19 cellular contexts compared by ENCODE assay signal in the genomic region with DNA sequence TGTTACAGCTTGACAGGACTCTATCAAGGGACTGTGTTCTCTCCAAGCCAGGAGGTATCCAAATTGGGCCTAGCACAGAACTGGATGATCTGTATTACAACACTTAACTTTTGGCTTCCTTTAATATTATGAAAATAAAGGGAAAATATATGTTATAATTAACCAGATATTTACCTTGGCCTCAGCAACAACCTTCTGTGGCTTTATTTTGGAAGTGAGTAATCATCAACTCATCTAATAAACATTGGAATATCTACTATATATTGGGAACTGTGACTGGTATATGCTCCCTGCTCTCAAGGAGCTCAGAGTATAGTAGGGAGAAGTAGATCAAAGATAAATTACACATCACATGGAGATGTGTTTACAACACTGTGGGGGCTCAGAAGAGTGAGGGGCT.
"Had no signal": no experiment of that assay in that cellular context is flagged by ENCODE, and none has a peak within 500 bp of the region (broad histone marks: within the 10 kb centered on the region; RNA-seq: fewer than 3 reads in every experiment).

No MANE protein-coding gene starts in this region.

- DNase-seq: activated CD4-positive, alpha-beta T cell treated with anti-CD3 and anti-CD28 coated beads, Interleukin-2, amount 50 U/mL, for 4 hours; activated CD8-positive, alpha-beta memory T cell treated with anti-CD3 and anti-CD28 coated beads for 24 hours; activated CD8-positive, alpha-beta memory T cell treated with anti-CD3 and anti-CD28 coated beads, Interleukin-2, amount 50 U/mL, for 4 hours; activated naive CD4-positive, alpha-beta T cell treated with Interleukin-2 at 50 U/mL for 16 hours; activated naive CD8-positive, alpha-beta T cell treated with anti-CD3 and anti-CD28 coated beads for 36 hours; activated T-cell treated with anti-CD3 and anti-CD28 coated beads, Interleukin-2, amount 50 U/mL, for 24 hours; effector CD4-positive, alpha-beta T cell; lower lobe of right lung; naive B cell; stimulated activated CD4-positive, alpha-beta T cell treated with anti-CD3 and anti-CD28 coated beads, Interleukin-12 subunit alpha, Interleukin-12 subunit beta, amount 100 ng/mL, for 4 hours; stimulated activated CD4-positive, alpha-beta T cell treated with anti-CD3 and anti-CD28 coated beads, Interleukin-4, amount 100 ng/mL, for 4 hours; stimulated activated naive CD8-positive, alpha-beta T cell treated with anti-CD3 and anti-CD28 coated beads, Interleukin-15, Interleukin-2, amounts not matched to agents 100 U/mL and 50 U/mL, for 24 hours; substantia nigra; T-helper 9 cell; thyroid gland; upper lobe of right lung had no signal

- H3K36me3 Mint-ChIP-seq: activated naive CD8-positive, alpha-beta T cell treated with anti-CD3 and anti-CD28 coated beads for 36 hours; naive B cell had no signal

- H3K36me3 ChIP-seq: cardiac muscle cell, lower lobe of right lung, thyroid gland, upper lobe of right lung had no signal

- H3K4me1 ChIP-seq: lower lobe of right lung, thyroid gland, upper lobe of right lung had no signal

- H3K4me3 ChIP-seq: cardiac muscle cell, lower lobe of right lung, thyroid gland, upper lobe of right lung had no signal

- H3K27me3 ChIP-seq: cardiac muscle cell, thyroid gland, upper lobe of right lung had no signal

- ATAC-seq: left lobe of liver; lower lobe of right lung; stimulated activated naive CD8-positive, alpha-beta T cell treated with anti-CD3 and anti-CD28 coated beads, Interleukin-15, Interleukin-2, amounts not matched to agents 100 U/mL and 50 U/mL, for 24 hours; upper lobe of right lung had no signal

- H3K4me1 Mint-ChIP-seq: activated naive CD8-positive, alpha-beta T cell treated with anti-CD3 and anti-CD28 coated beads for 36 hours; naive B cell had no signal

- H3K27ac Mint-ChIP-seq: activated naive CD8-positive, alpha-beta T cell treated with anti-CD3 and anti-CD28 coated beads for 36 hours; activated T-cell treated with anti-CD3 and anti-CD28 coated beads, Interleukin-2, amount 50 U/mL, for 24 hours; naive B cell; progenitor cell of endocrine pancreas had no signal

- H3K9me3 ChIP-seq: thyroid gland, upper lobe of right lung had no signal

- H3K4me3 Mint-ChIP-seq: activated naive CD8-positive, alpha-beta T cell treated with anti-CD3 and anti-CD28 coated beads for 36 hours; activated T-cell treated with anti-CD3 and anti-CD28 coated beads, Interleukin-2, amount 50 U/mL, for 24 hours; naive B cell had no signal

- H3K27ac ChIP-seq: cardiac muscle cell, lower lobe of right lung, thyroid gland, upper lobe of right lung had no signal

- H3K27me3 Mint-ChIP-seq: activated naive CD8-positive, alpha-beta T cell treated with anti-CD3 and anti-CD28 coated beads for 36 hours; activated T-cell treated with anti-CD3 and anti-CD28 coated beads, Interleukin-2, amount 50 U/mL, for 24 hours; naive B cell; progenitor cell of endocrine pancreas had no signal

- H3K9me3 Mint-ChIP-seq: activated naive CD8-positive, alpha-beta T cell treated with anti-CD3 and anti-CD28 coated beads for 36 hours had no signal
